Comparison of ENCODE assay signal across 10 cellular contexts in the genomic region with DNA sequence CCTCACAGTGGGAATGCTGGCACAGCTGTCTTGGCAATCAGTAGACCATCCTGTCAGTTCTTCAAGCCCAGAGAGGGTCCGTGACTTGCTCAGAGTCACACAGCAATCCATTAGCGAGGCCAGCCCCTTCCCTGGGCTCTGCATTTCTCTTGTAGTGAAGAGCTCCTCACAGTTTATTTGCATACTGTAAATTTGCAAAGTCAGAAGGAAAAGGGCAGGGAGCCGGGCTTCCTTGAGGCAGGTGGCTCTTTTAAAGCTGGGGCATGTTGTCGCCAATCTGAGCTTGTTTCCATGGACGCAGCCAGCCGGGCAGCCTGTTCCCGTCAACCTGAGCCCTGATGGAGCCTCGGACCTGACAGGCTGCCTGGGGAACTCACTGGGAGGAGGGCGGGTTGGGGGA.
A peak's percentile ranks its signal among the peaks of the same experiment; 100 is the strongest.
DNase-seq lines count a peak whose midpoint lies in the region; ATAC-seq, FAIRE-seq and TF ChIP-seq lines count a peak whose summit lies in the region.
"Had no signal": no experiment of that assay in that cellular context is flagged by ENCODE, and none has a peak within 500 bp of the region (broad histone marks: within the 10 kb centered on the region; RNA-seq: fewer than 3 reads in every experiment).

No MANE protein-coding gene starts in this region.

- H3K36me3 ChIP-seq in lower lobe of right lung: no peaks in the 10 kb centered on the region

- TF ChIP-seq POLR2A in A549 (IDR thresholded peaks at IDR 0.05; ENCODE audit: low read length): no peak

- TF ChIP-seq CTCF in A549 (IDR thresholded peaks at IDR 0.05): no peak
- TF ChIP-seq CTCF in lower lobe of right lung (IDR thresholded peaks at IDR 0.05): no peak

- no peaks in the 10 kb centered on the region for H3K27me3 ChIP-seq in lower lobe of right lung (ENCODE audit: low read depth)

- WGBS in A549 (ENCODE audit: missing lambda C conversion rate): 61% methylated on average over 9 of the region's 9 CpGs

- H3K9me3 ChIP-seq in A549: peaks cover 5% of the 10 kb centered on the region; the same call in 1 of the 3 replicates
- no peaks in the 10 kb centered on the region for H3K9me3 ChIP-seq in lower lobe of right lung

- peak; percentile 14 to 19; a peak in 4 of 6 replicates for ATAC-seq in A549
- peak; percentile 60 to 66 for ATAC-seq in lower lobe of right lung
- no peak for ATAC-seq in GM19324 (IDR thresholded peaks at IDR 0.05; ENCODE audit: low FRiP score, unreplicated experiment)
- no peak for ATAC-seq in HG02642 (IDR thresholded peaks at IDR 0.05; ENCODE audit: poor library complexity, unreplicated experiment)

- CTCF ChIA-PET in A549 (lab: Yijun Ruan, JAX): interaction anchor here (0.8 to 1.5 kb wide), 9 partner anchors 10 to 296 kb away, joined by 3 to 5 read pairs (median 3); no protein-coding TSS in a partner anchor

- H3K27ac ChIP-seq in A549 (peak overlapping the region; percentile 94 to 96), lower lobe of right lung (no peak overlapping the region)

- H3K4me2 ChIP-seq in A549: peak overlapping the region; percentile 80

- FAIRE-seq in A549 (lab: Jason Lieb, UNC): no peak
- FAIRE-seq: TTC549 had no signal

- H3K4me1 ChIP-seq in A549 (peaks cover 66% of the 10 kb centered on the region), lower lobe of right lung (peaks cover 35% of the 10 kb centered on the region)

- no peak overlapping the region for H3K4me3 ChIP-seq in A549
- no peak overlapping the region for H3K4me3 ChIP-seq in lower lobe of right lung

- POLR2A ChIA-PET in A549 (lab: Yijun Ruan, JAX): no interaction called here

- DNase-seq in A549 (ENCODE audit: low read depth in 1 of 2, low spot score in 1 of 2) (peak in 1 of 2 experiments; percentile 57), M059J (ENCODE audit: low read depth) (peak; percentile 50), astrocyte of the hippocampus (ENCODE audit: low read depth, low spot score) (peak; percentile 48), lower lobe of right lung (no peak), NCI-H345 (lab: John Stamatoyannopoulos, UW) (no peak), HuH-7.5 (ENCODE audit: low spot score) (no peak)
- DNase-seq: stimulated activated naive CD4-positive, alpha-beta T cell had no signal

- intact Hi-C loops in lower lobe of right lung (cut with DNase I): no loop called here

- no peak for TF ChIP-seq EP300 in A549 (IDR thresholded peaks at IDR 0.05)

- no peak for TF ChIP-seq RAD21 in A549 (conservative IDR thresholded peaks at IDR 0.05 in 1 of 2, IDR thresholded peaks at IDR 0.05 in 1 of 2)

TF ChIP-seq in A549, 52 proteins besides CTCF, POLR2A, EP300 and RAD21:
- TF ChIP-seq ZFP36 (IDR thresholded peaks at IDR 0.05; ENCODE audit: borderline replicate concordance, partially characterized antibody) (peak; percentile 63), HEYL (CRISPR knock-in tag; IDR thresholded peaks at IDR 0.05) (no peak), BHLHE40 (IDR thresholded peaks at IDR 0.05; ENCODE audit: low read depth, low read length) (no peak), HOXA7 (CRISPR knock-in tag; IDR thresholded peaks at IDR 0.05) (no peak), FOSL2 (IDR thresholded peaks at IDR 0.05) (no peak), FOSL2 (CRISPR knock-in tag; IDR thresholded peaks at IDR 0.05) (no peak), ZSCAN20 (CRISPR knock-in tag; IDR thresholded peaks at IDR 0.05) (no peak), CHD4 (IDR thresholded peaks at IDR 0.05; ENCODE audit: borderline replicate concordance) (no peak), KDM1A (IDR thresholded peaks at IDR 0.05; ENCODE audit: low read depth) (peak; percentile 76), CHD2 (IDR thresholded peaks at IDR 0.05; ENCODE audit: low read length, partially characterized antibody) (no peak)
- TF ChIP-seq, protein P1, sequence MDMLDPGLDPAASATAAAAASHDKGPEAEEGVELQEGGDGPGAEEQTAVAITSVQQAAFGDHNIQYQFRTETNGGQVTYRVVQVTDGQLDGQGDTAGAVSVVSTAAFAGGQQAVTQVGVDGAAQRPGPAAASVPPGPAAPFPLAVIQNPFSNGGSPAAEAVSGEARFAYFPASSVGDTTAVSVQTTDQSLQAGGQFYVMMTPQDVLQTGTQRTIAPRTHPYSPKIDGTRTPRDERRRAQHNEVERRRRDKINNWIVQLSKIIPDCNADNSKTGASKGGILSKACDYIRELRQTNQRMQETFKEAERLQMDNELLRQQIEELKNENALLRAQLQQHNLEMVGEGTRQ (IDR thresholded peaks at IDR 0.05): no peak
- TF ChIP-seq, protein P2, sequence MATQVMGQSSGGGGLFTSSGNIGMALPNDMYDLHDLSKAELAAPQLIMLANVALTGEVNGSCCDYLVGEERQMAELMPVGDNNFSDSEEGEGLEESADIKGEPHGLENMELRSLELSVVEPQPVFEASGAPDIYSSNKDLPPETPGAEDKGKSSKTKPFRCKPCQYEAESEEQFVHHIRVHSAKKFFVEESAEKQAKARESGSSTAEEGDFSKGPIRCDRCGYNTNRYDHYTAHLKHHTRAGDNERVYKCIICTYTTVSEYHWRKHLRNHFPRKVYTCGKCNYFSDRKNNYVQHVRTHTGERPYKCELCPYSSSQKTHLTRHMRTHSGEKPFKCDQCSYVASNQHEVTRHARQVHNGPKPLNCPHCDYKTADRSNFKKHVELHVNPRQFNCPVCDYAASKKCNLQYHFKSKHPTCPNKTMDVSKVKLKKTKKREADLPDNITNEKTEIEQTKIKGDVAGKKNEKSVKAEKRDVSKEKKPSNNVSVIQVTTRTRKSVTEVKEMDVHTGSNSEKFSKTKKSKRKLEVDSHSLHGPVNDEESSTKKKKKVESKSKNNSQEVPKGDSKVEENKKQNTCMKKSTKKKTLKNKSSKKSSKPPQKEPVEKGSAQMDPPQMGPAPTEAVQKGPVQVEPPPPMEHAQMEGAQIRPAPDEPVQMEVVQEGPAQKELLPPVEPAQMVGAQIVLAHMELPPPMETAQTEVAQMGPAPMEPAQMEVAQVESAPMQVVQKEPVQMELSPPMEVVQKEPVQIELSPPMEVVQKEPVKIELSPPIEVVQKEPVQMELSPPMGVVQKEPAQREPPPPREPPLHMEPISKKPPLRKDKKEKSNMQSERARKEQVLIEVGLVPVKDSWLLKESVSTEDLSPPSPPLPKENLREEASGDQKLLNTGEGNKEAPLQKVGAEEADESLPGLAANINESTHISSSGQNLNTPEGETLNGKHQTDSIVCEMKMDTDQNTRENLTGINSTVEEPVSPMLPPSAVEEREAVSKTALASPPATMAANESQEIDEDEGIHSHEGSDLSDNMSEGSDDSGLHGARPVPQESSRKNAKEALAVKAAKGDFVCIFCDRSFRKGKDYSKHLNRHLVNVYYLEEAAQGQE (IDR thresholded peaks at IDR 0.05): no peak
- TF ChIP-seq, protein P3, sequence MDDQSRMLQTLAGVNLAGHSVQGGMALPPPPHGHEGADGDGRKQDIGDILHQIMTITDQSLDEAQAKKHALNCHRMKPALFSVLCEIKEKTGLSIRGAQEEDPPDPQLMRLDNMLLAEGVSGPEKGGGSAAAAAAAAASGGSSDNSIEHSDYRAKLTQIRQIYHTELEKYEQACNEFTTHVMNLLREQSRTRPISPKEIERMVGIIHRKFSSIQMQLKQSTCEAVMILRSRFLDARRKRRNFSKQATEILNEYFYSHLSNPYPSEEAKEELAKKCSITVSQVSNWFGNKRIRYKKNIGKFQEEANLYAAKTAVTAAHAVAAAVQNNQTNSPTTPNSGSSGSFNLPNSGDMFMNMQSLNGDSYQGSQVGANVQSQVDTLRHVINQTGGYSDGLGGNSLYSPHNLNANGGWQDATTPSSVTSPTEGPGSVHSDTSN (IDR thresholded peaks at IDR 0.05): no peak

Comparison
In these comparisons a context has a peak if more than half of its experiments do, and no peak if none do; other contexts are left out.
1. ATAC-seq: peak in A549 (2 of 2) and lower lobe of right lung (2 of 2); none in GM19324 (single experiment) and HG02642 (single experiment).
2. DNase-seq: peak in M059J (single experiment) and astrocyte of the hippocampus (single experiment); none in lower lobe of right lung (single experiment), NCI-H345 (single experiment) and HuH-7.5 (single experiment).